2 cellular contexts compared by ENCODE assay signal in the genomic region with DNA sequence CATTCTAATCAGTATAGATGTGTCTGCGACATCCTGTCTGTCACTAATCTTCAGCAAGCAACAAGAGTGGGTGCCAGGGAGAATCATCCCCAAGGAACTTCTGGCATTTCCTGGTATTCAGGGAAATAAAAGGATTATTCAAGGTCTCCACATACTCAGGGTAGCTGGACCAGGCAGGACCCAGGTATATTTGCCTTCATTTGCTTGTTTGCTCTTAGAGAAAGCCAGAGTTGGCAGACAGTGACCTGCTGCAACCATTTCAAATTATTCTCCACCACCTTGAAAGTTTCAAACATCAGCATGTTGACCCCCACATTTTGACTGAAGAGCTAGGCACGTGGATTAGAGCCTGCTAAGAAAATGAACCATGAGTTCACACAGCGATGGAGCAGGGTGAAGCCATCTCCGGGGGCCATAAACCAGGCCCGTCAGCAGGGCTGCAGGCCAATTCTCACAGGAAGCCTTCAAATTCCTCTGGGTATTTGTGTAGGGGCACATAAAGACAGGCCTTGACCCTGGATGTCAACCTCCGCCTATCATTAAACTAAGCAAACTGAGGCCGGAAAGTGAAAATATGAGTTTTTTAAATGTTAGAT.
TF ChIP-seq lines count a peak whose summit lies in the region.

No MANE protein-coding gene starts in this region.

TF ChIP-seq in Ishikawa, 13 proteins besides CTCF, POLR2A, EP300 and RAD21:
- TF ChIP-seq FOXM1 (IDR thresholded peaks at IDR 0.05; ENCODE audit: borderline replicate concordance, low read depth) (no peak), ZBTB7A (IDR thresholded peaks at IDR 0.05; ENCODE audit: low read depth) (no peak), TEAD4 (IDR thresholded peaks at IDR 0.05) (peak; percentile 63; the same call in 1 of the 2 replicates)

TF ChIP-seq in HepG2, 621 proteins besides CTCF, POLR2A, EP300 and RAD21 (continues in another document):
- TF ChIP-seq SAP130 (CRISPR knock-in tag; IDR thresholded peaks at IDR 0.05; ENCODE audit: low read depth) (peak; percentile 59; the same call in 1 of the 2 replicates), TCF7 (IDR thresholded peaks at IDR 0.05; ENCODE audit: low read depth) (peak; percentile 73), NR2F2 (IDR thresholded peaks at IDR 0.05; ENCODE audit: borderline replicate concordance, low read depth) (peak; percentile 97), FOXC1 (CRISPR knock-in tag; IDR thresholded peaks at IDR 0.05; ENCODE audit: borderline replicate concordance) (peak; percentile 80), HDAC1 (CRISPR knock-in tag; IDR thresholded peaks at IDR 0.05) (peak; percentile 56), KLF16 (CRISPR knock-in tag; IDR thresholded peaks at IDR 0.05) (peak in 1 of 2 experiments; percentile 38; a peak in 1 of 4 replicates), POLR2AphosphoS2 (IDR thresholded peaks at IDR 0.05; ENCODE audit: low read depth, low read length) (no peak), LCORL (IDR thresholded peaks at IDR 0.05) (no peak), LCORL (CRISPR knock-in tag; IDR thresholded peaks at IDR 0.05) (peak; percentile 72), MTA1 (CRISPR knock-in tag; IDR thresholded peaks at IDR 0.05; ENCODE audit: borderline replicate concordance) (peak; percentile 84), IKZF4 (CRISPR knock-in tag; IDR thresholded peaks at IDR 0.05; ENCODE audit: borderline replicate concordance, low read depth, not compliant biosample characterization) (no peak), TAF1 (CRISPR knock-in tag; IDR thresholded peaks at IDR 0.05) (peak; percentile 11; the same call in 1 of the 2 replicates), ZNF343 (CRISPR knock-in tag; IDR thresholded peaks at IDR 0.05) (0 out of 2 replicates have a peak, but pooled peaks have one; percentile 50), GATA4 (IDR thresholded peaks at IDR 0.05; ENCODE audit: borderline replicate concordance, low read depth) (peak; percentile 84; the same call in 1 of the 2 replicates), TBX3 (IDR thresholded peaks at IDR 0.05; ENCODE audit: borderline replicate concordance) (0 out of 2 replicates have a peak, but pooled peaks have one; percentile 12), ZNF124 (CRISPR knock-in tag; IDR thresholded peaks at IDR 0.05) (no peak), MIXL1 (CRISPR knock-in tag; IDR thresholded peaks at IDR 0.05) (peak; percentile 48; the same call in 1 of the 2 replicates), ZMYM4 (CRISPR knock-in tag; IDR thresholded peaks at IDR 0.05) (peak; percentile 74; the same call in 1 of the 2 replicates), ZNF335 (CRISPR knock-in tag; IDR thresholded peaks at IDR 0.05) (no peak; the same call in 1 of the 2 replicates), SOX6 (IDR thresholded peaks at IDR 0.05) (no peak), SOX6 (CRISPR knock-in tag; IDR thresholded peaks at IDR 0.05) (peak; percentile 90), ZNF263 (CRISPR knock-in tag; IDR thresholded peaks at IDR 0.05) (peak; percentile 57), FOXP1 (IDR thresholded peaks at IDR 0.05) (no peak), FOXP1 (CRISPR knock-in tag; IDR thresholded peaks at IDR 0.05) (peak; percentile 57; the same call in 1 of the 2 replicates), EZH2 (conservative IDR thresholded peaks at IDR 0.05; ENCODE audit: low read depth, low read length) (no peak), ZNF350 (CRISPR knock-in tag; IDR thresholded peaks at IDR 0.05; ENCODE audit: borderline replicate concordance, low read depth) (peak; percentile 74; the same call in 1 of the 2 replicates)
- TF ChIP-seq, protein P1, sequence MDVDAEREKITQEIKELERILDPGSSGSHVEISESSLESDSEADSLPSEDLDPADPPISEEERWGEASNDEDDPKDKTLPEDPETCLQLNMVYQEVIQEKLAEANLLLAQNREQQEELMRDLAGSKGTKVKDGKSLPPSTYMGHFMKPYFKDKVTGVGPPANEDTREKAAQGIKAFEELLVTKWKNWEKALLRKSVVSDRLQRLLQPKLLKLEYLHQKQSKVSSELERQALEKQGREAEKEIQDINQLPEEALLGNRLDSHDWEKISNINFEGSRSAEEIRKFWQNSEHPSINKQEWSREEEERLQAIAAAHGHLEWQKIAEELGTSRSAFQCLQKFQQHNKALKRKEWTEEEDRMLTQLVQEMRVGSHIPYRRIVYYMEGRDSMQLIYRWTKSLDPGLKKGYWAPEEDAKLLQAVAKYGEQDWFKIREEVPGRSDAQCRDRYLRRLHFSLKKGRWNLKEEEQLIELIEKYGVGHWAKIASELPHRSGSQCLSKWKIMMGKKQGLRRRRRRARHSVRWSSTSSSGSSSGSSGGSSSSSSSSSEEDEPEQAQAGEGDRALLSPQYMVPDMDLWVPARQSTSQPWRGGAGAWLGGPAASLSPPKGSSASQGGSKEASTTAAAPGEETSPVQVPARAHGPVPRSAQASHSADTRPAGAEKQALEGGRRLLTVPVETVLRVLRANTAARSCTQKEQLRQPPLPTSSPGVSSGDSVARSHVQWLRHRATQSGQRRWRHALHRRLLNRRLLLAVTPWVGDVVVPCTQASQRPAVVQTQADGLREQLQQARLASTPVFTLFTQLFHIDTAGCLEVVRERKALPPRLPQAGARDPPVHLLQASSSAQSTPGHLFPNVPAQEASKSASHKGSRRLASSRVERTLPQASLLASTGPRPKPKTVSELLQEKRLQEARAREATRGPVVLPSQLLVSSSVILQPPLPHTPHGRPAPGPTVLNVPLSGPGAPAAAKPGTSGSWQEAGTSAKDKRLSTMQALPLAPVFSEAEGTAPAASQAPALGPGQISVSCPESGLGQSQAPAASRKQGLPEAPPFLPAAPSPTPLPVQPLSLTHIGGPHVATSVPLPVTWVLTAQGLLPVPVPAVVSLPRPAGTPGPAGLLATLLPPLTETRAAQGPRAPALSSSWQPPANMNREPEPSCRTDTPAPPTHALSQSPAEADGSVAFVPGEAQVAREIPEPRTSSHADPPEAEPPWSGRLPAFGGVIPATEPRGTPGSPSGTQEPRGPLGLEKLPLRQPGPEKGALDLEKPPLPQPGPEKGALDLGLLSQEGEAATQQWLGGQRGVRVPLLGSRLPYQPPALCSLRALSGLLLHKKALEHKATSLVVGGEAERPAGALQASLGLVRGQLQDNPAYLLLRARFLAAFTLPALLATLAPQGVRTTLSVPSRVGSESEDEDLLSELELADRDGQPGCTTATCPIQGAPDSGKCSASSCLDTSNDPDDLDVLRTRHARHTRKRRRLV (CRISPR knock-in tag; IDR thresholded peaks at IDR 0.05), result peak; percentile 66; the same call in 1 of the 2 replicates
- TF ChIP-seq, protein P2, sequence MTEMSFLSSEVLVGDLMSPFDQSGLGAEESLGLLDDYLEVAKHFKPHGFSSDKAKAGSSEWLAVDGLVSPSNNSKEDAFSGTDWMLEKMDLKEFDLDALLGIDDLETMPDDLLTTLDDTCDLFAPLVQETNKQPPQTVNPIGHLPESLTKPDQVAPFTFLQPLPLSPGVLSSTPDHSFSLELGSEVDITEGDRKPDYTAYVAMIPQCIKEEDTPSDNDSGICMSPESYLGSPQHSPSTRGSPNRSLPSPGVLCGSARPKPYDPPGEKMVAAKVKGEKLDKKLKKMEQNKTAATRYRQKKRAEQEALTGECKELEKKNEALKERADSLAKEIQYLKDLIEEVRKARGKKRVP (CRISPR knock-in tag; IDR thresholded peaks at IDR 0.05), result no peak; a peak in 1 of 4 replicates
- TF ChIP-seq, protein P3, sequence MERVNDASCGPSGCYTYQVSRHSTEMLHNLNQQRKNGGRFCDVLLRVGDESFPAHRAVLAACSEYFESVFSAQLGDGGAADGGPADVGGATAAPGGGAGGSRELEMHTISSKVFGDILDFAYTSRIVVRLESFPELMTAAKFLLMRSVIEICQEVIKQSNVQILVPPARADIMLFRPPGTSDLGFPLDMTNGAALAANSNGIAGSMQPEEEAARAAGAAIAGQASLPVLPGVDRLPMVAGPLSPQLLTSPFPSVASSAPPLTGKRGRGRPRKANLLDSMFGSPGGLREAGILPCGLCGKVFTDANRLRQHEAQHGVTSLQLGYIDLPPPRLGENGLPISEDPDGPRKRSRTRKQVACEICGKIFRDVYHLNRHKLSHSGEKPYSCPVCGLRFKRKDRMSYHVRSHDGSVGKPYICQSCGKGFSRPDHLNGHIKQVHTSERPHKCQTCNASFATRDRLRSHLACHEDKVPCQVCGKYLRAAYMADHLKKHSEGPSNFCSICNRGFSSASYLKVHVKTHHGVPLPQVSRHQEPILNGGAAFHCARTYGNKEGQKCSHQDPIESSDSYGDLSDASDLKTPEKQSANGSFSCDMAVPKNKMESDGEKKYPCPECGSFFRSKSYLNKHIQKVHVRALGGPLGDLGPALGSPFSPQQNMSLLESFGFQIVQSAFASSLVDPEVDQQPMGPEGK (CRISPR knock-in tag; IDR thresholded peaks at IDR 0.05), result peak; percentile 93
- TF ChIP-seq, protein P4, sequence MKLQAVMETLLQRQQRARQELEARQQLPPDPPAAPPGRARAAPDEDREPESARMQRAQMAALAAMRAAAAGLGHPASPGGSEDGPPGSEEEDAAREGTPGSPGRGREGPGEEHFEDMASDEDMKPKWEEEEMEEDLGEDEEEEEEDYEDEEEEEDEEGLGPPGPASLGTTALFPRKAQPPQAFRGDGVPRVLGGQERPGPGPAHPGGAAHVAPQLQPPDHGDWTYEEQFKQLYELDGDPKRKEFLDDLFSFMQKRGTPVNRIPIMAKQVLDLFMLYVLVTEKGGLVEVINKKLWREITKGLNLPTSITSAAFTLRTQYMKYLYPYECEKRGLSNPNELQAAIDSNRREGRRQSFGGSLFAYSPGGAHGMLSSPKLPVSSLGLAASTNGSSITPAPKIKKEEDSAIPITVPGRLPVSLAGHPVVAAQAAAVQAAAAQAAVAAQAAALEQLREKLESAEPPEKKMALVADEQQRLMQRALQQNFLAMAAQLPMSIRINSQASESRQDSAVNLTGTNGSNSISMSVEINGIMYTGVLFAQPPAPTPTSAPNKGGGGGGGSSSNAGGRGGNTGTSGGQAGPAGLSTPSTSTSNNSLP (IDR thresholded peaks at IDR 0.05; ENCODE audit: low read depth, low read length), result no peak
- TF ChIP-seq, protein P5, sequence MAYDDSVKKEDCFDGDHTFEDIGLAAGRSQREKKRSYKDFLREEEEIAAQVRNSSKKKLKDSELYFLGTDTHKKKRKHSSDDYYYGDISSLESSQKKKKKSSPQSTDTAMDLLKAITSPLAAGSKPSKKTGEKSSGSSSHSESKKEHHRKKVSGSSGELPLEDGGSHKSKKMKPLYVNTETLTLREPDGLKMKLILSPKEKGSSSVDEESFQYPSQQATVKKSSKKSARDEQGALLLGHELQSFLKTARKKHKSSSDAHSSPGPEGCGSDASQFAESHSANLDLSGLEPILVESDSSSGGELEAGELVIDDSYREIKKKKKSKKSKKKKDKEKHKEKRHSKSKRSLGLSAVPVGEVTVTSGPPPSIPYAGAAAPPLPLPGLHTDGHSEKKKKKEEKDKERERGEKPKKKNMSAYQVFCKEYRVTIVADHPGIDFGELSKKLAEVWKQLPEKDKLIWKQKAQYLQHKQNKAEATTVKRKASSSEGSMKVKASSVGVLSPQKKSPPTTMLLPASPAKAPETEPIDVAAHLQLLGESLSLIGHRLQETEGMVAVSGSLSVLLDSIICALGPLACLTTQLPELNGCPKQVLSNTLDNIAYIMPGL (CRISPR knock-in tag; IDR thresholded peaks at IDR 0.05; ENCODE audit: borderline replicate concordance in 1 of 2, low read depth in 1 of 2), result 0 out of 4 replicates have a peak, but pooled peaks have one; percentile 42 to 53
- TF ChIP-seq, protein P6, sequence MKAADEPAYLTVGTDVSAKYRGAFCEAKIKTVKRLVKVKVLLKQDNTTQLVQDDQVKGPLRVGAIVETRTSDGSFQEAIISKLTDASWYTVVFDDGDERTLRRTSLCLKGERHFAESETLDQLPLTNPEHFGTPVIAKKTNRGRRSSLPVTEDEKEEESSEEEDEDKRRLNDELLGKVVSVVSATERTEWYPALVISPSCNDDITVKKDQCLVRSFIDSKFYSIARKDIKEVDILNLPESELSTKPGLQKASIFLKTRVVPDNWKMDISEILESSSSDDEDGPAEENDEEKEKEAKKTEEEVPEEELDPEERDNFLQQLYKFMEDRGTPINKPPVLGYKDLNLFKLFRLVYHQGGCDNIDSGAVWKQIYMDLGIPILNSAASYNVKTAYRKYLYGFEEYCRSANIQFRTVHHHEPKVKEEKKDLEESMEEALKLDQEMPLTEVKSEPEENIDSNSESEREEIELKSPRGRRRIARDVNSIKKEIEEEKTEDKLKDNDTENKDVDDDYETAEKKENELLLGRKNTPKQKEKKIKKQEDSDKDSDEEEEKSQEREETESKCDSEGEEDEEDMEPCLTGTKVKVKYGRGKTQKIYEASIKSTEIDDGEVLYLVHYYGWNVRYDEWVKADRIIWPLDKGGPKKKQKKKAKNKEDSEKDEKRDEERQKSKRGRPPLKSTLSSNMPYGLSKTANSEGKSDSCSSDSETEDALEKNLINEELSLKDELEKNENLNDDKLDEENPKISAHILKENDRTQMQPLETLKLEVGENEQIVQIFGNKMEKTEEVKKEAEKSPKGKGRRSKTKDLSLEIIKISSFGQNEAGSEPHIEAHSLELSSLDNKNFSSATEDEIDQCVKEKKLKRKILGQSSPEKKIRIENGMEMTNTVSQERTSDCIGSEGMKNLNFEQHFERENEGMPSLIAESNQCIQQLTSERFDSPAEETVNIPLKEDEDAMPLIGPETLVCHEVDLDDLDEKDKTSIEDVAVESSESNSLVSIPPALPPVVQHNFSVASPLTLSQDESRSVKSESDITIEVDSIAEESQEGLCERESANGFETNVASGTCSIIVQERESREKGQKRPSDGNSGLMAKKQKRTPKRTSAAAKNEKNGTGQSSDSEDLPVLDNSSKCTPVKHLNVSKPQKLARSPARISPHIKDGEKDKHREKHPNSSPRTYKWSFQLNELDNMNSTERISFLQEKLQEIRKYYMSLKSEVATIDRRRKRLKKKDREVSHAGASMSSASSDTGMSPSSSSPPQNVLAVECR (CRISPR knock-in tag; IDR thresholded peaks at IDR 0.05; ENCODE audit: borderline replicate concordance), result peak; percentile 74
- TF ChIP-seq, protein P7, sequence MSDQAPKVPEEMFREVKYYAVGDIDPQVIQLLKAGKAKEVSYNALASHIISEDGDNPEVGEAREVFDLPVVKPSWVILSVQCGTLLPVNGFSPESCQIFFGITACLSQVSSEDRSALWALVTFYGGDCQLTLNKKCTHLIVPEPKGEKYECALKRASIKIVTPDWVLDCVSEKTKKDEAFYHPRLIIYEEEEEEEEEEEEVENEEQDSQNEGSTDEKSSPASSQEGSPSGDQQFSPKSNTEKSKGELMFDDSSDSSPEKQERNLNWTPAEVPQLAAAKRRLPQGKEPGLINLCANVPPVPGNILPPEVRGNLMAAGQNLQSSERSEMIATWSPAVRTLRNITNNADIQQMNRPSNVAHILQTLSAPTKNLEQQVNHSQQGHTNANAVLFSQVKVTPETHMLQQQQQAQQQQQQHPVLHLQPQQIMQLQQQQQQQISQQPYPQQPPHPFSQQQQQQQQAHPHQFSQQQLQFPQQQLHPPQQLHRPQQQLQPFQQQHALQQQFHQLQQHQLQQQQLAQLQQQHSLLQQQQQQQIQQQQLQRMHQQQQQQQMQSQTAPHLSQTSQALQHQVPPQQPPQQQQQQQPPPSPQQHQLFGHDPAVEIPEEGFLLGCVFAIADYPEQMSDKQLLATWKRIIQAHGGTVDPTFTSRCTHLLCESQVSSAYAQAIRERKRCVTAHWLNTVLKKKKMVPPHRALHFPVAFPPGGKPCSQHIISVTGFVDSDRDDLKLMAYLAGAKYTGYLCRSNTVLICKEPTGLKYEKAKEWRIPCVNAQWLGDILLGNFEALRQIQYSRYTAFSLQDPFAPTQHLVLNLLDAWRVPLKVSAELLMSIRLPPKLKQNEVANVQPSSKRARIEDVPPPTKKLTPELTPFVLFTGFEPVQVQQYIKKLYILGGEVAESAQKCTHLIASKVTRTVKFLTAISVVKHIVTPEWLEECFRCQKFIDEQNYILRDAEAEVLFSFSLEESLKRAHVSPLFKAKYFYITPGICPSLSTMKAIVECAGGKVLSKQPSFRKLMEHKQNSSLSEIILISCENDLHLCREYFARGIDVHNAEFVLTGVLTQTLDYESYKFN (CRISPR knock-in tag; conservative IDR thresholded peaks at IDR 0.05), result peak; percentile 93
